In genomic region chr16:75311383-75311938, GRCh38 we compare ENCODE assay signal across 31 cellular contexts.
A peak's percentile ranks its signal among the peaks of the same experiment; 100 is the strongest.
DNase-seq lines count a peak whose midpoint lies in the region; ATAC-seq, FAIRE-seq and TF ChIP-seq lines count a peak whose summit lies in the region.
"Had no signal": no experiment of that assay in that cellular context is flagged by ENCODE, and none has a peak within 500 bp of the region (broad histone marks: within the 10 kb centered on the region; RNA-seq: fewer than 3 reads in every experiment).

No MANE protein-coding gene starts in this region.

- H3K4me3 ChIP-seq in choroid plexus epithelial cell (ENCODE audit: low read depth, low read length), result no peak overlapping the region
- H3K4me3 ChIP-seq in CD8-positive, alpha-beta T cell (ENCODE audit: low read depth, low read length), result no peak overlapping the region
- H3K4me3 ChIP-seq: SJSA1 had no signal

- H3K27me3 ChIP-seq in CD8-positive, alpha-beta T cell (ENCODE audit: insufficient read depth, low read length), result no peaks in the 10 kb centered on the region
- H3K27me3 ChIP-seq: SJSA1 had no signal

- H3K4me1 Mint-ChIP-seq in HFFc6 (ENCODE audit: low read depth), result peaks cover 55% of the 10 kb centered on the region
- H3K4me1 Mint-ChIP-seq in mesothelial cell of epicardium, result peaks cover 16% of the 10 kb centered on the region
- H3K4me1 Mint-ChIP-seq in CD8-positive, alpha-beta T cell (ENCODE audit: low read depth), result peaks cover 12% of the 10 kb centered on the region
- H3K4me1 Mint-ChIP-seq: stimulated activated memory B cell treated with anti-CD40 and anti-IgM and Interleukin-4, amounts not matched to agents 10 μg/mL and 1 μg/mL and 100 μg/mL, for 72 hours had no signal

- H3K27ac Mint-ChIP-seq in HFFc6 (peak overlapping the region; percentile 4), mesothelial cell of epicardium (peak overlapping the region; percentile 47)
- no peak overlapping the region for H3K27ac Mint-ChIP-seq in CD8-positive, alpha-beta T cell
- H3K27ac Mint-ChIP-seq: activated CD8-positive, alpha-beta T cell treated with anti-CD3 and anti-CD28 coated beads for 36 hours; activated naive CD8-positive, alpha-beta T cell treated with anti-CD3 and anti-CD28 coated beads for 36 hours; CD4-positive, alpha-beta T cell; stimulated activated memory B cell treated with anti-CD40 and anti-IgM and Interleukin-4, amounts not matched to agents 10 μg/mL and 1 μg/mL and 100 μg/mL, for 72 hours had no signal

- TF ChIP-seq CTCF in HFFc6 (IDR thresholded peaks at IDR 0.05) (no peak), choroid plexus epithelial cell (conservative IDR thresholded peaks at IDR 0.05; ENCODE audit: low read depth, low read length) (no peak), mesothelial cell of epicardium (IDR thresholded peaks at IDR 0.05; ENCODE audit: unreplicated experiment) (no peak)
- no peak for TF ChIP-seq CTCF in CD8-positive, alpha-beta T cell (IDR thresholded peaks at IDR 0.05)

- no peaks in the 10 kb centered on the region for H3K9me3 ChIP-seq in CD8-positive, alpha-beta T cell (ENCODE audit: low read length)
- H3K9me3 ChIP-seq: SJSA1 had no signal

- H3K27ac ChIP-seq in CD8-positive, alpha-beta T cell (ENCODE audit: low read depth, low read length), result no peak overlapping the region
- H3K27ac ChIP-seq: parathyroid adenoma, SJSA1 had no signal

- no peaks in the 10 kb centered on the region for H3K9me3 Mint-ChIP-seq in HFFc6
- no peaks in the 10 kb centered on the region for H3K9me3 Mint-ChIP-seq in mesothelial cell of epicardium
- no peaks in the 10 kb centered on the region for H3K9me3 Mint-ChIP-seq in CD8-positive, alpha-beta T cell
- H3K9me3 Mint-ChIP-seq: activated CD8-positive, alpha-beta T cell treated with anti-CD3 and anti-CD28 coated beads for 36 hours; activated naive CD8-positive, alpha-beta T cell treated with anti-CD3 and anti-CD28 coated beads for 36 hours; CD4-positive, alpha-beta T cell; neural crest cell; stimulated activated memory B cell treated with anti-CD40 and anti-IgM and Interleukin-4, amounts not matched to agents 10 μg/mL and 1 μg/mL and 100 μg/mL, for 72 hours had no signal

- POLR2A ChIA-PET in CD8-positive, alpha-beta T cell (lab: Charles Lee), result no interaction called here

- no peak for FAIRE-seq in GM12892 (lab: Jason Lieb, UNC)
- FAIRE-seq: frontal cortex had no signal

- CTCF ChIA-PET in CD8-positive, alpha-beta T cell (lab: Charles Lee), result interaction anchor here (1.0 to 1.5 kb wide), 3 partner anchors 8 to 112 kb away, joined by 3 to 6 read pairs (median 3); no protein-coding TSS in a partner anchor

- TF ChIP-seq POLR2A in GM12892 (IDR thresholded peaks at IDR 0.05; ENCODE audit: low read depth, low read length), result no peak

- DNase-seq in AG08395 (ENCODE audit: low spot score) (peak; percentile 66), HFFc6 (peak; percentile 39), choroid plexus epithelial cell (ENCODE audit: low read depth) (peak; percentile 44), mesothelial cell of epicardium (ENCODE audit: low spot score in 2 of 2, unreplicated experiment in 2 of 2) (no peak), NCI-H82 (lab: John Stamatoyannopoulos, UW) (no peak), GM12892 (ENCODE audit: insufficient read length) (no peak)
- no peak for DNase-seq in CD8-positive, alpha-beta T cell
- DNase-seq: 8988T; activated CD8-positive, alpha-beta T cell treated with anti-CD3 and anti-CD28 coated beads for 36 hours; activated effector memory CD4-positive, alpha-beta T cell treated with anti-CD3 and anti-CD28 coated beads, Interleukin-2, amount 50 U/mL, for 16 hours; activated naive CD8-positive, alpha-beta T cell treated with anti-CD3 and anti-CD28 coated beads for 36 hours; activated T-cell treated with anti-CD3 and anti-CD28 coated beads for 4 hours; AML-193; CD4-positive, alpha-beta T cell; cerebellar nuclear complex; effector memory CD4-positive, alpha-beta T cell; H7; KBM-7; NCI-H1417; NCI-H2081; NCI-H2227 treated with DMSO at 0.1 percent for 48 hours; NCI-H748 treated with DMSO at 0.1 percent for 48 hours; RPMI8226; stimulated activated CD4-positive, alpha-beta T cell treated with anti-CD3 and anti-CD28 coated beads, Interleukin-12 subunit alpha, Interleukin-12 subunit beta, amount 100 ng/mL, for 4 hours; stimulated activated CD4-positive, alpha-beta T cell treated with anti-CD3 and anti-CD28 coated beads, Interleukin-4, amount 100 ng/mL, for 1 hour had no signal

- ATAC-seq in GM19397 (IDR thresholded peaks at IDR 0.05; ENCODE audit: unreplicated experiment), result no peak
- ATAC-seq in CD8-positive, alpha-beta T cell, result no peak
- ATAC-seq: activated CD8-positive, alpha-beta T cell treated with anti-CD3 and anti-CD28 coated beads for 36 hours; stimulated activated memory B cell treated with anti-CD40 and anti-IgM and Interleukin-4, amounts not matched to agents 10 μg/mL and 1 μg/mL and 100 μg/mL, for 72 hours had no signal

- no peak overlapping the region for H3K4me3 Mint-ChIP-seq in HFFc6
- H3K4me3 Mint-ChIP-seq in mesothelial cell of epicardium, result no peak overlapping the region
- H3K4me3 Mint-ChIP-seq in CD8-positive, alpha-beta T cell, result no peak overlapping the region
- H3K4me3 Mint-ChIP-seq: activated CD8-positive, alpha-beta T cell treated with anti-CD3 and anti-CD28 coated beads for 36 hours; activated naive CD8-positive, alpha-beta T cell treated with anti-CD3 and anti-CD28 coated beads for 36 hours; CD4-positive, alpha-beta T cell; neural crest cell; stimulated activated memory B cell treated with anti-CD40 and anti-IgM and Interleukin-4, amounts not matched to agents 10 μg/mL and 1 μg/mL and 100 μg/mL, for 72 hours had no signal

- H3K36me3 Mint-ChIP-seq in HFFc6 (ENCODE audit: low read depth) (peaks cover 17% of the 10 kb centered on the region), mesothelial cell of epicardium (peaks cover 14% of the 10 kb centered on the region)
- peaks cover 35% of the 10 kb centered on the region for H3K36me3 Mint-ChIP-seq in CD8-positive, alpha-beta T cell

- H3K4me1 ChIP-seq in CD8-positive, alpha-beta T cell (ENCODE audit: insufficient read depth, low read length), result no peaks in the 10 kb centered on the region
- H3K4me1 ChIP-seq: parathyroid adenoma had no signal

- intact Hi-C loops in CD8-positive, alpha-beta T cell (cut with DNase I, micrococcal nuclease), result no loop called here

- H3K36me3 ChIP-seq in CD8-positive, alpha-beta T cell (ENCODE audit: insufficient read depth, low read length), result no peaks in the 10 kb centered on the region
- H3K36me3 ChIP-seq: SJSA1 had no signal

- H3K27me3 Mint-ChIP-seq in HFFc6 (ENCODE audit: insufficient read depth) (peaks cover 2% of the 10 kb centered on the region; the same call in 1 of the 2 replicates), mesothelial cell of epicardium (ENCODE audit: low read depth) (no peaks in the 10 kb centered on the region)
- no peaks in the 10 kb centered on the region for H3K27me3 Mint-ChIP-seq in CD8-positive, alpha-beta T cell (ENCODE audit: low read depth)
- H3K27me3 Mint-ChIP-seq: activated CD8-positive, alpha-beta T cell treated with anti-CD3 and anti-CD28 coated beads for 36 hours; activated naive CD8-positive, alpha-beta T cell treated with anti-CD3 and anti-CD28 coated beads for 36 hours; CD4-positive, alpha-beta T cell; stimulated activated memory B cell treated with anti-CD40 and anti-IgM and Interleukin-4, amounts not matched to agents 10 μg/mL and 1 μg/mL and 100 μg/mL, for 72 hours had no signal

Comparison
In these comparisons a context has a peak if more than half of its experiments do, and no peak if none do; other contexts are left out.
1. DNase-seq: peak in AG08395 (single experiment), HFFc6 (single experiment) and choroid plexus epithelial cell (single experiment); none in mesothelial cell of epicardium (0 of 2), NCI-H82 (single experiment), CD8-positive, alpha-beta T cell (0 of 7) and GM12892 (single experiment).